1 cellular context compared by ENCODE assay signal in genomic region chr22:42313804-42314581, GRCh38.
TF ChIP-seq lines count a peak whose summit lies in the region.

No MANE protein-coding gene starts in this region.

TF ChIP-seq in liver, 16 proteins besides CTCF, POLR2A, EP300 and RAD21 (continued from another document):
- peak; percentile 90 for TF ChIP-seq SP1 (IDR thresholded peaks at IDR 0.05)
- no peak for TF ChIP-seq FOXA1 (IDR thresholded peaks at IDR 0.05)
